In the genomic region with DNA sequence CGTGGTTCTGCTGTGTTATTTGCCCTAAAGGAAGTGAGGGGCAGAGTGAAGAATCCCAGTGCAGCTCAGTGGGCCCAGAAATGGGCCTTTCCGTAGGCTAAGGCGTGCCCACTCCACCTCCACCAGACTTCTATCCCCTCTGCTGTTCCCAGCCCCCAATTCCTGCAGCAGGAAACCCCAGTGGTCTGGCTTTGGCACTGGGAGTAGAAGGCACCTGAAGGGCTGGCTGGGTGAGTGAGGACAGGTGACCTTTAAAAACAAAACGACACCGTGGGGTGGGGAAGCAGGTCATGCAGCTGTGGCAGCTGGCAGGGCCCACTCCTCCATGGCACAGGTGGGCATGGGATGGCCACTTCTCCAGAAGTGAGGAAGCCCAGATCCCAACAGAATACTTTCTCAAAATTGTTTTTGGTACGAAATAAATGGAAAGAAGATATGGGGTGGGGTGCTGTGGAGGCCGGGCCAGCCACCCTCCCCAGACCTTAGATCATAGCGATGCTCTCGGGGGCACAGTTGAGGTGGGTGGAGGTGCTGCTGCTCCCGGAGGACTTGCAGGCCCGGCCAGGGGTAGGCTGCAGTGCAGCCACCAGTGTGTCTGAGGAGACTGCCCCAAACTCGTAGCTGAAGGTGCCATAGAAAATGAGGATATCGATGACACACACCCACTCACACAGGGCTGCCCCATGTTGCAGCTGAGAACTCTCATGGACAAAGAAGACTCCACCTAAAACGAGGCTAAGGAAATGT, we compare ENCODE assay signal across 19 cellular contexts.
"Had no signal": no experiment of that assay in that cellular context is flagged by ENCODE, and none has a peak within 500 bp of the region (broad histone marks: within the 10 kb centered on the region; RNA-seq: fewer than 3 reads in every experiment).

No MANE protein-coding gene starts in this region.

- H3K9me3 Mint-ChIP-seq: activated CD4-positive, alpha-beta memory T cell treated with anti-CD3 and anti-CD28 coated beads for 36 hours; central memory CD8-positive, alpha-beta T cell; naive B cell; stimulated activated memory B cell treated with anti-CD40 and anti-IgM and Interleukin-4, amounts not matched to agents 10 μg/mL and 1 μg/mL and 100 μg/mL, for 72 hours had no signal

- H3K4me3 ChIP-seq: coronary artery, esophagus muscularis mucosa, heart right ventricle, mucosa of descending colon, spleen, thyroid gland had no signal

- ATAC-seq: heart right ventricle; left ventricle myocardium superior; mucosa of descending colon; stimulated activated memory B cell treated with anti-CD40 and anti-IgM and Interleukin-4, amounts not matched to agents 10 μg/mL and 1 μg/mL and 100 μg/mL, for 72 hours had no signal

- H3K27ac ChIP-seq: esophagus muscularis mucosa, thyroid gland had no signal

- FAIRE-seq: endothelial cell of umbilical vein had no signal

- H3K27me3 Mint-ChIP-seq: activated CD4-positive, alpha-beta memory T cell treated with anti-CD3 and anti-CD28 coated beads for 36 hours; central memory CD8-positive, alpha-beta T cell; naive B cell; stimulated activated memory B cell treated with anti-CD40 and anti-IgM and Interleukin-4, amounts not matched to agents 10 μg/mL and 1 μg/mL and 100 μg/mL, for 72 hours had no signal

- H3K9me3 ChIP-seq: esophagus muscularis mucosa, heart right ventricle, mucosa of descending colon, spleen, thyroid gland had no signal

- H3K36me3 Mint-ChIP-seq: naive B cell had no signal

- H3K27me3 ChIP-seq: esophagus muscularis mucosa, heart right ventricle, spleen, thyroid gland had no signal

- DNase-seq: activated CD4-positive, alpha-beta memory T cell treated with anti-CD3 and anti-CD28 coated beads for 36 hours; activated effector memory CD4-positive, alpha-beta T cell treated with anti-CD3 and anti-CD28 coated beads, Interleukin-2, amount 50 U/mL, for 16 hours; activated naive CD4-positive, alpha-beta T cell treated with anti-CD3 and anti-CD28 coated beads, Interleukin-2, amount 50 U/mL, for 16 hours; activated T-cell treated with anti-CD3 and anti-CD28 coated beads, Interleukin-2, amount 50 U/mL, for 48 hours; aorta; heart right ventricle; left ventricle myocardium superior; naive B cell; nucleus accumbens; spleen; stimulated activated CD4-positive, alpha-beta T cell treated with anti-CD3 and anti-CD28 coated beads, Interleukin-4, amount 100 ng/mL, for 4 hours; SW 1271; thyroid gland had no signal

- H3K4me3 Mint-ChIP-seq: activated CD4-positive, alpha-beta memory T cell treated with anti-CD3 and anti-CD28 coated beads for 36 hours; central memory CD8-positive, alpha-beta T cell; stimulated activated memory B cell treated with anti-CD40 and anti-IgM and Interleukin-4, amounts not matched to agents 10 μg/mL and 1 μg/mL and 100 μg/mL, for 72 hours had no signal
